1 cellular context compared by ENCODE assay signal in the genomic region with DNA sequence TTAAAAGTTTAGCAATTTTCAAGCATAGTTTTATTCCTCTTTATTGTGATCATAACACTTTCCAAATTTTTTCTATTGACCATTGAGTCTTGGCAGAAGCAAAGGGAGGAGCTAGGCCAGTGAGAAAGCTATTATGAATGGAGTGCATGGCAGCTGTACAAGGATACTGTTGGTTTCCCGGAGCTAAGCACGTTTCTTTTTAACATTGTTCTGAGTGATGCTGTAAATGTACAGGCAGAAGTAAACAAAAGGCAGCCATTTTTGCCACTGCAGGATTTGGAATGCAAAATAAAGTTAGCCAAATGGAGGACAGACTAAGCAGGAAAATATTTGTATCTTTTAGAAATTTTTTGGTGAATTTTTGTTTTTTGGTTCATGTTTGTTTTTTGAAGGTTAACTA.
TF ChIP-seq lines count a peak whose summit lies in the region.

No MANE protein-coding gene starts in this region.

TF ChIP-seq in GM12878, 131 proteins besides CTCF, POLR2A, EP300 and RAD21:
- TF ChIP-seq CREB1 (IDR thresholded peaks at IDR 0.05; ENCODE audit: low read depth) (no peak), CBX5 (IDR thresholded peaks at IDR 0.05; ENCODE audit: low read depth) (no peak), PBX3 (IDR thresholded peaks at IDR 0.05; ENCODE audit: insufficient replicate concordance, low read depth, low read length) (no peak), RBBP5 (conservative IDR thresholded peaks at IDR 0.05) (no peak), EZH2 (IDR thresholded peaks at IDR 0.05; ENCODE audit: borderline replicate concordance, control insufficient read depth, low read depth, low read length) (no peak), BCL11A (IDR thresholded peaks at IDR 0.05; ENCODE audit: low read depth, low read length) (no peak), RFX5 (IDR thresholded peaks at IDR 0.05; ENCODE audit: low read depth, low read length) (no peak), NR2C2 (IDR thresholded peaks at IDR 0.05; ENCODE audit: borderline replicate concordance, control insufficient read depth, insufficient read length, low read depth) (no peak), PML (IDR thresholded peaks at IDR 0.05; ENCODE audit: low read length) (no peak), RUNX3 (IDR thresholded peaks at IDR 0.05; ENCODE audit: low read length) (no peak), SMARCA5 (IDR thresholded peaks at IDR 0.05) (no peak), TCF12 (IDR thresholded peaks at IDR 0.05; ENCODE audit: low read depth, low read length) (no peak)
- TF ChIP-seq, protein P1, sequence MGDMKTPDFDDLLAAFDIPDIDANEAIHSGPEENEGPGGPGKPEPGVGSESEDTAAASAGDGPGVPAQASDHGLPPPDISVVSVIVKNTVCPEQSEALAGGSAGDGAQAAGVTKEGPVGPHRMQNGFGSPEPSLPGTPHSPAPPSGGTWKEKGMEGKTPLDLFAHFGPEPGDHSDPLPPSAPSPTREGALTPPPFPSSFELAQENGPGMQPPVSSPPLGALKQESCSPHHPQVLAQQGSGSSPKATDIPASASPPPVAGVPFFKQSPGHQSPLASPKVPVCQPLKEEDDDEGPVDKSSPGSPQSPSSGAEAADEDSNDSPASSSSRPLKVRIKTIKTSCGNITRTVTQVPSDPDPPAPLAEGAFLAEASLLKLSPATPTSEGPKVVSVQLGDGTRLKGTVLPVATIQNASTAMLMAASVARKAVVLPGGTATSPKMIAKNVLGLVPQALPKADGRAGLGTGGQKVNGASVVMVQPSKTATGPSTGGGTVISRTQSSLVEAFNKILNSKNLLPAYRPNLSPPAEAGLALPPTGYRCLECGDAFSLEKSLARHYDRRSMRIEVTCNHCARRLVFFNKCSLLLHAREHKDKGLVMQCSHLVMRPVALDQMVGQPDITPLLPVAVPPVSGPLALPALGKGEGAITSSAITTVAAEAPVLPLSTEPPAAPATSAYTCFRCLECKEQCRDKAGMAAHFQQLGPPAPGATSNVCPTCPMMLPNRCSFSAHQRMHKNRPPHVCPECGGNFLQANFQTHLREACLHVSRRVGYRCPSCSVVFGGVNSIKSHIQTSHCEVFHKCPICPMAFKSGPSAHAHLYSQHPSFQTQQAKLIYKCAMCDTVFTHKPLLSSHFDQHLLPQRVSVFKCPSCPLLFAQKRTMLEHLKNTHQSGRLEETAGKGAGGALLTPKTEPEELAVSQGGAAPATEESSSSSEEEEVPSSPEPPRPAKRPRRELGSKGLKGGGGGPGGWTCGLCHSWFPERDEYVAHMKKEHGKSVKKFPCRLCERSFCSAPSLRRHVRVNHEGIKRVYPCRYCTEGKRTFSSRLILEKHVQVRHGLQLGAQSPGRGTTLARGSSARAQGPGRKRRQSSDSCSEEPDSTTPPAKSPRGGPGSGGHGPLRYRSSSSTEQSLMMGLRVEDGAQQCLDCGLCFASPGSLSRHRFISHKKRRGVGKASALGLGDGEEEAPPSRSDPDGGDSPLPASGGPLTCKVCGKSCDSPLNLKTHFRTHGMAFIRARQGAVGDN (IDR thresholded peaks at IDR 0.05), result no peak
- TF ChIP-seq, protein P2, sequence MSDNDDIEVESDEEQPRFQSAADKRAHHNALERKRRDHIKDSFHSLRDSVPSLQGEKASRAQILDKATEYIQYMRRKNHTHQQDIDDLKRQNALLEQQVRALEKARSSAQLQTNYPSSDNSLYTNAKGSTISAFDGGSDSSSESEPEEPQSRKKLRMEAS (IDR thresholded peaks at IDR 0.05; ENCODE audit: low read depth, low read length), result no peak
